ENCODE assay signal across 17 cellular contexts in the genomic region with DNA sequence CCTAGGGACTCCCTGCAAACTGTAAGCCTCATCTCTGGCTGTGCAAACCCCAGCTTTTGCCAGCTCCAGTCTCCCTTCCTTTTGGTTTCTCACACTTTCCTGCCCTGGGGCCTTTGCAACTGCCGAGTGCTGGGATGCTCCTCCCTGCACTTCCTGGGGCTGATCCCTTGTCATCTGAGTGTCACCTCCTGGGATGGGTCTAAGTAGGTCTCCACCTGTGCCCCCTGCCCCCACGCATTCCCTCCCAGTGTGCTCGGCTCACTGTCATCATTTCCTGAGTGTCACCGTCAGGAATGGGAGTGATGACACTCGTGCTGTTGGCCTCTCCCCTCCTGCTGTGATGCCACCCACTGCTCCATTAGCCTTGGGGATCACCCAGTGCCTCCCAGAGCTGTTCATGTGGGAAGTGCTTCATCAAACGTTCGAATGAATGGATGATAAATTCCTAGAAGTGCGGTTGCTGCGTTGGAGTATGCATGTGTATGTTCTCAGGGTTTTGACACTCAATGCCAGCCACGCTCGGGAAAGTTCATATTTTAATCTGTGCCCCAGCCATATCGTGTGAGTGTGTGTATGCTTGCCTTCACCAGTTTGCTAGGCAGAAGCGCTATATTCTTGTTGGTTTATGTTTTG.
"Had no signal": no experiment of that assay in that cellular context is flagged by ENCODE, and none has a peak within 500 bp of the region (broad histone marks: within the 10 kb centered on the region; RNA-seq: fewer than 3 reads in every experiment).

No MANE protein-coding gene starts in this region.

- H3K27me3 ChIP-seq: ascending aorta, breast epithelium, ovary, stomach, testis had no signal

- FAIRE-seq: frontal cortex had no signal

- H3K27ac Mint-ChIP-seq: activated naive CD4-positive, alpha-beta T cell treated with anti-CD3 and anti-CD28 coated beads for 36 hours; activated naive CD8-positive, alpha-beta T cell treated with anti-CD3 and anti-CD28 coated beads, Interleukin-2, amount 50 U/mL, for 24 hours; effector memory CD8-positive, alpha-beta T cell had no signal

- ATAC-seq: activated CD4-positive, CD25-positive, alpha-beta regulatory T cell treated with anti-CD3 and anti-CD28 coated beads, Interleukin-2, amount 50 U/mL, for 24 hours; activated naive CD8-positive, alpha-beta T cell treated with anti-CD3 and anti-CD28 coated beads, Interleukin-2, amount 50 U/mL, for 24 hours; effector memory CD8-positive, alpha-beta T cell; sciatic nerve had no signal

- H3K4me3 Mint-ChIP-seq: activated naive CD4-positive, alpha-beta T cell treated with anti-CD3 and anti-CD28 coated beads for 36 hours; activated naive CD8-positive, alpha-beta T cell treated with anti-CD3 and anti-CD28 coated beads, Interleukin-2, amount 50 U/mL, for 24 hours; effector memory CD8-positive, alpha-beta T cell; naive B cell had no signal

- H3K4me3 ChIP-seq: ascending aorta, breast epithelium, ovary, stomach, testis had no signal

- H3K4me1 ChIP-seq: breast epithelium had no signal

- H3K9me3 ChIP-seq: ovary, testis had no signal

- H3K4me1 Mint-ChIP-seq: activated naive CD8-positive, alpha-beta T cell treated with anti-CD3 and anti-CD28 coated beads, Interleukin-2, amount 50 U/mL, for 24 hours had no signal

- H3K27ac ChIP-seq: ascending aorta, breast epithelium, epithelial cell of prostate, ovary, stomach, testis had no signal

- H3K27me3 Mint-ChIP-seq: activated naive CD8-positive, alpha-beta T cell treated with anti-CD3 and anti-CD28 coated beads, Interleukin-2, amount 50 U/mL, for 24 hours; naive B cell had no signal

- DNase-seq: activated CD4-positive, alpha-beta T cell treated with anti-CD3 and anti-CD28 coated beads, Interleukin-2, amount 50 U/mL, for 1 hour; activated naive CD4-positive, alpha-beta T cell treated with anti-CD3 and anti-CD28 coated beads for 36 hours; activated naive CD8-positive, alpha-beta T cell treated with anti-CD3 and anti-CD28 coated beads, Interleukin-2, amount 50 U/mL, for 24 hours; activated T-cell treated with anti-CD3 and anti-CD28 coated beads for 4 hours; dermis blood vessel endothelial cell; effector memory CD8-positive, alpha-beta T cell; naive B cell; ovary; stimulated activated CD4-positive, alpha-beta T cell treated with anti-CD3 and anti-CD28 coated beads, Interleukin-1b, Interleukin-23, amount 100 ng/mL, for 48 hours; stomach; testis had no signal

- H3K36me3 ChIP-seq: ascending aorta, breast epithelium, ovary, stomach had no signal
